In the genomic region with DNA sequence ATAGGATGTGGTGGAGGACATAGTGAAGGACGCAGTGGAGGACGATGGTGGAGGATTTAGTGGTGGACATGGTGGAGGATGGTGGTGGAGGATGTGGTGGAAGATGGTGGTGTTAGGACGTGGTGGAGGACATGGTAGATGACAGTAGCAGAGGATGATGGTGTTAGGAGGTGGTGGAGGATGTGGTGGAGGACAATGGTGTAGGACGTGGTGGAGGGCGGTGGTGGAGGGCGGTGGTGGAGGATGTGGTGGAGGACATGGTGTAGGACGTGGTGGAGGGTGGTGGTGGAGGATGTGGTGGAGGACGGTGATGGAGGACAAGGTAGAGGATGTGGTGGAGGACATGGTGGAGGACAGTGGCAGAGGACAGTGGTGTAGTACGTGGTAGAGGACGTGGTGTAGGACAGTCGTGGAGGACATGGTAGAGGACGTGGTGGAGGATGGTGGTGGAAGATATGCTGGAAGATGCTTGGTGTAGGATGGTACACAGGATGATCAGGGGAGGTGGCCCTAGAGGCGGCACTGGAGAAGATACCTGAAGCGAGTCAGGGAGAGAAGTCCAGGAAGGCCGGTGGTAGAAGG, we compare ENCODE assay signal across 20 cellular contexts.
DNase-seq lines count a peak whose midpoint lies in the region; ATAC-seq and TF ChIP-seq lines count a peak whose summit lies in the region.
"Had no signal": no experiment of that assay in that cellular context is flagged by ENCODE, and none has a peak within 500 bp of the region (broad histone marks: within the 10 kb centered on the region; RNA-seq: fewer than 3 reads in every experiment).

No MANE protein-coding gene starts in this region.

- DNase-seq in Jurkat, Clone E6-1 (ENCODE audit: low read depth, low spot score): peak; percentile 42
- no peak for DNase-seq in naive thymus-derived CD4-positive, alpha-beta T cell
- no peak for DNase-seq in testis
- no peak for DNase-seq in KBM-7
- DNase-seq in NCI-H2081 (lab: John Stamatoyannopoulos, UW): no peak
- DNase-seq in endodermal cell: no peak
- DNase-seq: ACHN; BE2C; C1 segment of cervical spinal cord; CD8-positive, alpha-beta memory T cell; COR-L47; DMS 273 treated with DMSO at 0.1 percent for 48 hours; DMS53; H7; HFFc6 had no signal

- CTCF ChIA-PET in naive thymus-derived CD4-positive, alpha-beta T cell (lab: Charles Lee): no interaction called here

- TF ChIP-seq POLR2A in testis (IDR thresholded peaks at IDR 0.05): no peak

- no peaks in the 10 kb centered on the region for H3K9me3 ChIP-seq in naive thymus-derived CD4-positive, alpha-beta T cell (ENCODE audit: control insufficient read depth in 2 of 3, low read length in 3 of 3)
- H3K9me3 ChIP-seq in testis: no peaks in the 10 kb centered on the region
- H3K9me3 ChIP-seq in endodermal cell (ENCODE audit: control insufficient read depth, low read length): no peaks in the 10 kb centered on the region
- H3K9me3 ChIP-seq: BE2C had no signal

- H3K4me3 Mint-ChIP-seq in naive thymus-derived CD4-positive, alpha-beta T cell: no peak overlapping the region
- H3K4me3 Mint-ChIP-seq in stimulated activated memory B cell treated with anti-CD40 and anti-IgM and Interleukin-4, amounts not matched to agents 10 μg/mL and 1 μg/mL and 100 μg/mL, for 72 hours: no peak overlapping the region
- no peak overlapping the region for H3K4me3 Mint-ChIP-seq in endodermal cell
- H3K4me3 Mint-ChIP-seq: CD4-positive, CD25-positive, alpha-beta regulatory T cell; CD8-positive, alpha-beta memory T cell; GM23338; HFFc6 had no signal

- H3K4me3 ChIP-seq in Jurkat, Clone E6-1 (ENCODE audit: low read length): no peak overlapping the region
- H3K4me3 ChIP-seq in naive thymus-derived CD4-positive, alpha-beta T cell (ENCODE audit: low read length): no peak overlapping the region
- H3K4me3 ChIP-seq in testis (no peak overlapping the region), endodermal cell (ENCODE audit: low read length) (no peak overlapping the region)
- H3K4me3 ChIP-seq: GM23338 had no signal

- WGBS in testis, 2 donors: 92 to 93% methylated on average over 14 of the region's 15 CpGs
- 89 to 92% methylated on average over 9 to 14 of the region's 15 CpGs for WGBS in endodermal cell (ENCODE audit: insufficient coverage in 1 of 2, insufficient read length in 1 of 2), 2 experiments

- no peaks in the 10 kb centered on the region for H3K4me1 Mint-ChIP-seq in naive thymus-derived CD4-positive, alpha-beta T cell
- no peaks in the 10 kb centered on the region for H3K4me1 Mint-ChIP-seq in stimulated activated memory B cell treated with anti-CD40 and anti-IgM and Interleukin-4, amounts not matched to agents 10 μg/mL and 1 μg/mL and 100 μg/mL, for 72 hours
- no peaks in the 10 kb centered on the region for H3K4me1 Mint-ChIP-seq in endodermal cell
- H3K4me1 Mint-ChIP-seq: CD4-positive, CD25-positive, alpha-beta regulatory T cell; CD8-positive, alpha-beta memory T cell; GM23338 had no signal

- peak; percentile 26 for ATAC-seq in naive thymus-derived CD4-positive, alpha-beta T cell
- ATAC-seq in stimulated activated memory B cell treated with anti-CD40 and anti-IgM and Interleukin-4, amounts not matched to agents 10 μg/mL and 1 μg/mL and 100 μg/mL, for 72 hours: peak; percentile 17
- ATAC-seq: GM23338, HCT116 had no signal

- no peak overlapping the region for H3K27ac Mint-ChIP-seq in naive thymus-derived CD4-positive, alpha-beta T cell
- no peak overlapping the region for H3K27ac Mint-ChIP-seq in stimulated activated memory B cell treated with anti-CD40 and anti-IgM and Interleukin-4, amounts not matched to agents 10 μg/mL and 1 μg/mL and 100 μg/mL, for 72 hours
- no peak overlapping the region for H3K27ac Mint-ChIP-seq in endodermal cell
- H3K27ac Mint-ChIP-seq: CD4-positive, CD25-positive, alpha-beta regulatory T cell; CD8-positive, alpha-beta memory T cell; GM23338; HFFc6 had no signal

- peaks cover 0 to 2% (median 0%) of the 10 kb centered on the region in 11 donors for H3K9me3 Mint-ChIP-seq in naive thymus-derived CD4-positive, alpha-beta T cell
- H3K9me3 Mint-ChIP-seq in stimulated activated memory B cell treated with anti-CD40 and anti-IgM and Interleukin-4, amounts not matched to agents 10 μg/mL and 1 μg/mL and 100 μg/mL, for 72 hours: no peaks in the 10 kb centered on the region
- no peaks in the 10 kb centered on the region for H3K9me3 Mint-ChIP-seq in endodermal cell
- H3K9me3 Mint-ChIP-seq: CD4-positive, CD25-positive, alpha-beta regulatory T cell; GM23338; HFFc6 had no signal

- H3K27me3 Mint-ChIP-seq in naive thymus-derived CD4-positive, alpha-beta T cell: peaks cover 0 to 17% (median 14%) of the 10 kb centered on the region in 5 donors
- H3K27me3 Mint-ChIP-seq in stimulated activated memory B cell treated with anti-CD40 and anti-IgM and Interleukin-4, amounts not matched to agents 10 μg/mL and 1 μg/mL and 100 μg/mL, for 72 hours: peaks cover 6% of the 10 kb centered on the region
- H3K27me3 Mint-ChIP-seq in endodermal cell (ENCODE audit: insufficient read depth): no peaks in the 10 kb centered on the region

- no peaks in the 10 kb centered on the region for H3K36me3 ChIP-seq in naive thymus-derived CD4-positive, alpha-beta T cell (ENCODE audit: control insufficient read depth in 2 of 3, insufficient read depth in 3 of 3, low read length in 3 of 3)
- H3K36me3 ChIP-seq in testis (ENCODE audit: low read depth, missing control alignments) (no peaks in the 10 kb centered on the region), endodermal cell (ENCODE audit: control insufficient read depth, insufficient read depth, low read length) (no peaks in the 10 kb centered on the region)

- no peak for TF ChIP-seq CTCF in testis (IDR thresholded peaks at IDR 0.05)
- TF ChIP-seq CTCF in endodermal cell (conservative IDR thresholded peaks at IDR 0.05): no peak

- no peak overlapping the region for H3K27ac ChIP-seq in naive thymus-derived CD4-positive, alpha-beta T cell (ENCODE audit: low read depth, low read length)
- H3K27ac ChIP-seq in testis: no peak overlapping the region
- H3K27ac ChIP-seq in endodermal cell (ENCODE audit: low read depth, low read length): no peak overlapping the region
- H3K27ac ChIP-seq: HL-60 had no signal

- no peak overlapping the region for H3K9ac ChIP-seq in endodermal cell (ENCODE audit: extremely low read depth, low read length, poor library complexity, severe bottlenecking)

- in situ Hi-C loops in KBM-7 (cut with MboI; ENCODE audit: low pct_unique_long_range_greater_than_20kb, low sequenced_read_pairs): no loop called here

- H3K27me3 ChIP-seq in naive thymus-derived CD4-positive, alpha-beta T cell (ENCODE audit: control insufficient read depth in 2 of 2, insufficient read depth in 2 of 2, low read length in 2 of 2): no peaks in the 10 kb centered on the region
- H3K27me3 ChIP-seq in testis (no peaks in the 10 kb centered on the region), endodermal cell (ENCODE audit: control insufficient read depth, insufficient read depth, low read length, poor library complexity, severe bottlenecking) (no peaks in the 10 kb centered on the region)
- H3K27me3 ChIP-seq: BE2C had no signal

- no peaks in the 10 kb centered on the region for H3K36me3 Mint-ChIP-seq in naive thymus-derived CD4-positive, alpha-beta T cell
- no peaks in the 10 kb centered on the region for H3K36me3 Mint-ChIP-seq in stimulated activated memory B cell treated with anti-CD40 and anti-IgM and Interleukin-4, amounts not matched to agents 10 μg/mL and 1 μg/mL and 100 μg/mL, for 72 hours
- H3K36me3 Mint-ChIP-seq in endodermal cell (ENCODE audit: low read depth): no peaks in the 10 kb centered on the region
- H3K36me3 Mint-ChIP-seq: CD4-positive, CD25-positive, alpha-beta regulatory T cell; CD8-positive, alpha-beta memory T cell had no signal

- POLR2A ChIA-PET in naive thymus-derived CD4-positive, alpha-beta T cell (lab: Charles Lee): no interaction called here

- intact Hi-C loops in naive thymus-derived CD4-positive, alpha-beta T cell (cut with micrococcal nuclease): no loop called here
- intact Hi-C loops in testis (cut with DNase I; ENCODE audit: low total_unique reads): no loop called here

- H3K4me1 ChIP-seq in naive thymus-derived CD4-positive, alpha-beta T cell (ENCODE audit: control insufficient read depth in 2 of 2, insufficient read depth in 2 of 2, low read length in 2 of 2): no peaks in the 10 kb centered on the region
- H3K4me1 ChIP-seq in testis (no peaks in the 10 kb centered on the region), endodermal cell (ENCODE audit: control insufficient read depth, insufficient read depth, low read length) (no peaks in the 10 kb centered on the region)
- H3K4me1 ChIP-seq: BE2C had no signal
